ENCODE assay signal across 1 cellular context in genomic region chr1:9275567-9276034, GRCh38.
TF ChIP-seq lines count a peak whose summit lies in the region.

No MANE protein-coding gene starts in this region.

TF ChIP-seq in HepG2, 621 proteins besides CTCF, POLR2A, EP300 and RAD21 (continued from another document and continues in another):
- TF ChIP-seq SIN3A (IDR thresholded peaks at IDR 0.05; ENCODE audit: borderline replicate concordance, low read depth, low read length), result peak; percentile 24; the same call in 1 of the 2 replicates
- TF ChIP-seq, protein P1, sequence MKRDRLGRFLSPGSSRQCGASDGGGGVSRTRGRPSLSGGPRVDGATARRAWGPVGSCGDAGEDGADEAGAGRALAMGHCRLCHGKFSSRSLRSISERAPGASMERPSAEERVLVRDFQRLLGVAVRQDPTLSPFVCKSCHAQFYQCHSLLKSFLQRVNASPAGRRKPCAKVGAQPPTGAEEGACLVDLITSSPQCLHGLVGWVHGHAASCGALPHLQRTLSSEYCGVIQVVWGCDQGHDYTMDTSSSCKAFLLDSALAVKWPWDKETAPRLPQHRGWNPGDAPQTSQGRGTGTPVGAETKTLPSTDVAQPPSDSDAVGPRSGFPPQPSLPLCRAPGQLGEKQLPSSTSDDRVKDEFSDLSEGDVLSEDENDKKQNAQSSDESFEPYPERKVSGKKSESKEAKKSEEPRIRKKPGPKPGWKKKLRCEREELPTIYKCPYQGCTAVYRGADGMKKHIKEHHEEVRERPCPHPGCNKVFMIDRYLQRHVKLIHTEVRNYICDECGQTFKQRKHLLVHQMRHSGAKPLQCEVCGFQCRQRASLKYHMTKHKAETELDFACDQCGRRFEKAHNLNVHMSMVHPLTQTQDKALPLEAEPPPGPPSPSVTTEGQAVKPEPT (CRISPR knock-in tag; IDR thresholded peaks at IDR 0.05; ENCODE audit: low read depth), result no peak
- no peak for TF ChIP-seq ZNF354B (CRISPR knock-in tag; IDR thresholded peaks at IDR 0.05)
- no peak for TF ChIP-seq PCBP2 (optimal IDR thresholded peaks at IDR 0.05; ENCODE audit: low read depth, low read length, poor library complexity, severe bottlenecking)
- no peak for TF ChIP-seq ZNF496 (CRISPR knock-in tag; IDR thresholded peaks at IDR 0.05; ENCODE audit: insufficient replicate concordance)
- 0 out of 2 replicates have a peak, but pooled peaks have one; percentile 30 for TF ChIP-seq RARA (CRISPR knock-in tag; IDR thresholded peaks at IDR 0.05)
- TF ChIP-seq ZNF710 (CRISPR knock-in tag; IDR thresholded peaks at IDR 0.05; ENCODE audit: borderline replicate concordance), result no peak
- TF ChIP-seq ZFY (CRISPR knock-in tag; IDR thresholded peaks at IDR 0.05), result no peak
- no peak for TF ChIP-seq ZFP41 (CRISPR knock-in tag; IDR thresholded peaks at IDR 0.05; ENCODE audit: borderline replicate concordance)
- peak; percentile 95 for TF ChIP-seq FOSL2 (CRISPR knock-in tag; IDR thresholded peaks at IDR 0.05)
- peak; percentile 60 for TF ChIP-seq SAP130 (CRISPR knock-in tag; IDR thresholded peaks at IDR 0.05; ENCODE audit: low read depth)
- no peak for TF ChIP-seq ZNF3 (CRISPR knock-in tag; IDR thresholded peaks at IDR 0.05)
- TF ChIP-seq, protein P2, sequence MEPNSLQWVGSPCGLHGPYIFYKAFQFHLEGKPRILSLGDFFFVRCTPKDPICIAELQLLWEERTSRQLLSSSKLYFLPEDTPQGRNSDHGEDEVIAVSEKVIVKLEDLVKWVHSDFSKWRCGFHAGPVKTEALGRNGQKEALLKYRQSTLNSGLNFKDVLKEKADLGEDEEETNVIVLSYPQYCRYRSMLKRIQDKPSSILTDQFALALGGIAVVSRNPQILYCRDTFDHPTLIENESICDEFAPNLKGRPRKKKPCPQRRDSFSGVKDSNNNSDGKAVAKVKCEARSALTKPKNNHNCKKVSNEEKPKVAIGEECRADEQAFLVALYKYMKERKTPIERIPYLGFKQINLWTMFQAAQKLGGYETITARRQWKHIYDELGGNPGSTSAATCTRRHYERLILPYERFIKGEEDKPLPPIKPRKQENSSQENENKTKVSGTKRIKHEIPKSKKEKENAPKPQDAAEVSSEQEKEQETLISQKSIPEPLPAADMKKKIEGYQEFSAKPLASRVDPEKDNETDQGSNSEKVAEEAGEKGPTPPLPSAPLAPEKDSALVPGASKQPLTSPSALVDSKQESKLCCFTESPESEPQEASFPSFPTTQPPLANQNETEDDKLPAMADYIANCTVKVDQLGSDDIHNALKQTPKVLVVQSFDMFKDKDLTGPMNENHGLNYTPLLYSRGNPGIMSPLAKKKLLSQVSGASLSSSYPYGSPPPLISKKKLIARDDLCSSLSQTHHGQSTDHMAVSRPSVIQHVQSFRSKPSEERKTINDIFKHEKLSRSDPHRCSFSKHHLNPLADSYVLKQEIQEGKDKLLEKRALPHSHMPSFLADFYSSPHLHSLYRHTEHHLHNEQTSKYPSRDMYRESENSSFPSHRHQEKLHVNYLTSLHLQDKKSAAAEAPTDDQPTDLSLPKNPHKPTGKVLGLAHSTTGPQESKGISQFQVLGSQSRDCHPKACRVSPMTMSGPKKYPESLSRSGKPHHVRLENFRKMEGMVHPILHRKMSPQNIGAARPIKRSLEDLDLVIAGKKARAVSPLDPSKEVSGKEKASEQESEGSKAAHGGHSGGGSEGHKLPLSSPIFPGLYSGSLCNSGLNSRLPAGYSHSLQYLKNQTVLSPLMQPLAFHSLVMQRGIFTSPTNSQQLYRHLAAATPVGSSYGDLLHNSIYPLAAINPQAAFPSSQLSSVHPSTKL (CRISPR knock-in tag; IDR thresholded peaks at IDR 0.05), result 0 out of 2 replicates have a peak, but pooled peaks have one; percentile 22
- no peak for TF ChIP-seq CREM (IDR thresholded peaks at IDR 0.05)
- no peak for TF ChIP-seq CREM (CRISPR knock-in tag; IDR thresholded peaks at IDR 0.05)
- TF ChIP-seq, protein P3, sequence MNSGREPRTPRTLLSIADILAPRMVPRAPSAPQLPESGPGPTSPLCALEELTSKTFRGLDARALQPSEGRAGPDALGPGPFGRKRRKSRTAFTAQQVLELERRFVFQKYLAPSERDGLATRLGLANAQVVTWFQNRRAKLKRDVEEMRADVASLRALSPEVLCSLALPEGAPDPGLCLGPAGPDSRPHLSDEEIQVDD (CRISPR knock-in tag; IDR thresholded peaks at IDR 0.05; ENCODE audit: borderline replicate concordance), result no peak
- no peak for TF ChIP-seq PAWR (CRISPR knock-in tag; IDR thresholded peaks at IDR 0.05; ENCODE audit: borderline replicate concordance)
- TF ChIP-seq, protein P4, sequence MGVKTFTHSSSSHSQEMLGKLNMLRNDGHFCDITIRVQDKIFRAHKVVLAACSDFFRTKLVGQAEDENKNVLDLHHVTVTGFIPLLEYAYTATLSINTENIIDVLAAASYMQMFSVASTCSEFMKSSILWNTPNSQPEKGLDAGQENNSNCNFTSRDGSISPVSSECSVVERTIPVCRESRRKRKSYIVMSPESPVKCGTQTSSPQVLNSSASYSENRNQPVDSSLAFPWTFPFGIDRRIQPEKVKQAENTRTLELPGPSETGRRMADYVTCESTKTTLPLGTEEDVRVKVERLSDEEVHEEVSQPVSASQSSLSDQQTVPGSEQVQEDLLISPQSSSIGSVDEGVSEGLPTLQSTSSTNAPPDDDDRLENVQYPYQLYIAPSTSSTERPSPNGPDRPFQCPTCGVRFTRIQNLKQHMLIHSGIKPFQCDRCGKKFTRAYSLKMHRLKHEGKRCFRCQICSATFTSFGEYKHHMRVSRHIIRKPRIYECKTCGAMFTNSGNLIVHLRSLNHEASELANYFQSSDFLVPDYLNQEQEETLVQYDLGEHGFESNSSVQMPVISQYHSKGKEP (CRISPR knock-in tag; IDR thresholded peaks at IDR 0.05), result no peak
- peak; percentile 75; the same call in 1 of the 2 replicates for TF ChIP-seq ZBTB33 (CRISPR knock-in tag; IDR thresholded peaks at IDR 0.05)
- TF ChIP-seq, protein P5, sequence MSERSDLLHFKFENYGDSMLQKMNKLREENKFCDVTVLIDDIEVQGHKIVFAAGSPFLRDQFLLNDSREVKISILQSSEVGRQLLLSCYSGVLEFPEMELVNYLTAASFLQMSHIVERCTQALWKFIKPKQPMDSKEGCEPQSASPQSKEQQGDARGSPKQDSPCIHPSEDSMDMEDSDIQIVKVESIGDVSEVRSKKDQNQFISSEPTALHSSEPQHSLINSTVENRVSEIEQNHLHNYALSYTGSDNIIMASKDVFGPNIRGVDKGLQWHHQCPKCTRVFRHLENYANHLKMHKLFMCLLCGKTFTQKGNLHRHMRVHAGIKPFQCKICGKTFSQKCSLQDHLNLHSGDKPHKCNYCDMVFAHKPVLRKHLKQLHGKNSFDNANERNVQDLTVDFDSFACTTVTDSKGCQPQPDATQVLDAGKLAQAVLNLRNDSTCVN (CRISPR knock-in tag; IDR thresholded peaks at IDR 0.05; ENCODE audit: borderline replicate concordance), result no peak
- TF ChIP-seq ZNF652 (CRISPR knock-in tag; IDR thresholded peaks at IDR 0.05; ENCODE audit: borderline replicate concordance, low read depth), result no peak
- 0 out of 2 replicates have a peak, but pooled peaks have one; percentile 31 for TF ChIP-seq JUN (CRISPR knock-in tag; IDR thresholded peaks at IDR 0.05)
- TF ChIP-seq FOXA3 (CRISPR knock-in tag; IDR thresholded peaks at IDR 0.05), result 0 out of 2 replicates have a peak, but pooled peaks have one; percentile 6
- no peak for TF ChIP-seq PHF8 (CRISPR knock-in tag; IDR thresholded peaks at IDR 0.05)
- TF ChIP-seq ZC3H4 (CRISPR knock-in tag; IDR thresholded peaks at IDR 0.05; ENCODE audit: borderline replicate concordance), result no peak
- no peak for TF ChIP-seq LCORL (IDR thresholded peaks at IDR 0.05)
- no peak for TF ChIP-seq LCORL (CRISPR knock-in tag; IDR thresholded peaks at IDR 0.05)
- TF ChIP-seq PRMT3 (CRISPR knock-in tag; IDR thresholded peaks at IDR 0.05; ENCODE audit: borderline replicate concordance, low read depth), result no peak
- no peak for TF ChIP-seq ZNF326 (CRISPR knock-in tag; IDR thresholded peaks at IDR 0.05; ENCODE audit: borderline replicate concordance)
- TF ChIP-seq RBM22 (optimal IDR thresholded peaks at IDR 0.05; ENCODE audit: low read length), result no peak
- TF ChIP-seq GATAD2A (CRISPR knock-in tag; IDR thresholded peaks at IDR 0.05), result 0 out of 2 replicates have a peak, but pooled peaks have one; percentile 20
- TF ChIP-seq ZNF414 (CRISPR knock-in tag; IDR thresholded peaks at IDR 0.05), result no peak
- no peak for TF ChIP-seq ZNF101 (CRISPR knock-in tag; IDR thresholded peaks at IDR 0.05; ENCODE audit: borderline replicate concordance, low read depth)
- TF ChIP-seq ZNF619 (CRISPR knock-in tag; IDR thresholded peaks at IDR 0.05), result no peak
- TF ChIP-seq HNRNPL (IDR thresholded peaks at IDR 0.05; ENCODE audit: low read depth, low read length), result 0 out of 2 replicates have a peak, but pooled peaks have one; percentile 54
- TF ChIP-seq SPEN (CRISPR knock-in tag; IDR thresholded peaks at IDR 0.05; ENCODE audit: low read depth), result no peak
- peak; percentile 16 for TF ChIP-seq XRCC5 (optimal IDR thresholded peaks at IDR 0.05; ENCODE audit: low read length)
- TF ChIP-seq NR2F6 (IDR thresholded peaks at IDR 0.05), result no peak
- TF ChIP-seq NR2F6 (CRISPR knock-in tag; IDR thresholded peaks at IDR 0.05), result peak; percentile 44
- no peak for TF ChIP-seq MED1 (CRISPR knock-in tag; IDR thresholded peaks at IDR 0.05)
- no peak for TF ChIP-seq KMT2A (CRISPR knock-in tag; IDR thresholded peaks at IDR 0.05)
- TF ChIP-seq, protein P6, sequence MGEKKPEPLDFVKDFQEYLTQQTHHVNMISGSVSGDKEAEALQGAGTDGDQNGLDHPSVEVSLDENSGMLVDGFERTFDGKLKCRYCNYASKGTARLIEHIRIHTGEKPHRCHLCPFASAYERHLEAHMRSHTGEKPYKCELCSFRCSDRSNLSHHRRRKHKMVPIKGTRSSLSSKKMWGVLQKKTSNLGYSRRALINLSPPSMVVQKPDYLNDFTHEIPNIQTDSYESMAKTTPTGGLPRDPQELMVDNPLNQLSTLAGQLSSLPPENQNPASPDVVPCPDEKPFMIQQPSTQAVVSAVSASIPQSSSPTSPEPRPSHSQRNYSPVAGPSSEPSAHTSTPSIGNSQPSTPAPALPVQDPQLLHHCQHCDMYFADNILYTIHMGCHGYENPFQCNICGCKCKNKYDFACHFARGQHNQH (CRISPR knock-in tag; IDR thresholded peaks at IDR 0.05), result no peak
- TF ChIP-seq ARID3A (IDR thresholded peaks at IDR 0.05; ENCODE audit: low read depth, low read length), result no peak
- TF ChIP-seq MAFK (conservative IDR thresholded peaks at IDR 0.05 in 1 of 2, IDR thresholded peaks at IDR 0.05 in 1 of 2; ENCODE audit: low read length in 2 of 2), result peak in 1 of 2 experiments; percentile 31; a peak in 1 of 4 replicates
- no peak for TF ChIP-seq ZNF616 (CRISPR knock-in tag; IDR thresholded peaks at IDR 0.05; ENCODE audit: low read depth)
- TF ChIP-seq, protein P7, sequence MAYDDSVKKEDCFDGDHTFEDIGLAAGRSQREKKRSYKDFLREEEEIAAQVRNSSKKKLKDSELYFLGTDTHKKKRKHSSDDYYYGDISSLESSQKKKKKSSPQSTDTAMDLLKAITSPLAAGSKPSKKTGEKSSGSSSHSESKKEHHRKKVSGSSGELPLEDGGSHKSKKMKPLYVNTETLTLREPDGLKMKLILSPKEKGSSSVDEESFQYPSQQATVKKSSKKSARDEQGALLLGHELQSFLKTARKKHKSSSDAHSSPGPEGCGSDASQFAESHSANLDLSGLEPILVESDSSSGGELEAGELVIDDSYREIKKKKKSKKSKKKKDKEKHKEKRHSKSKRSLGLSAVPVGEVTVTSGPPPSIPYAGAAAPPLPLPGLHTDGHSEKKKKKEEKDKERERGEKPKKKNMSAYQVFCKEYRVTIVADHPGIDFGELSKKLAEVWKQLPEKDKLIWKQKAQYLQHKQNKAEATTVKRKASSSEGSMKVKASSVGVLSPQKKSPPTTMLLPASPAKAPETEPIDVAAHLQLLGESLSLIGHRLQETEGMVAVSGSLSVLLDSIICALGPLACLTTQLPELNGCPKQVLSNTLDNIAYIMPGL (CRISPR knock-in tag; IDR thresholded peaks at IDR 0.05; ENCODE audit: borderline replicate concordance in 1 of 2, low read depth in 1 of 2), result no peak
- TF ChIP-seq HES4 (CRISPR knock-in tag; IDR thresholded peaks at IDR 0.05; ENCODE audit: borderline replicate concordance), result no peak
